Comparison of ENCODE assay signal across 28 cellular contexts in the genomic region with DNA sequence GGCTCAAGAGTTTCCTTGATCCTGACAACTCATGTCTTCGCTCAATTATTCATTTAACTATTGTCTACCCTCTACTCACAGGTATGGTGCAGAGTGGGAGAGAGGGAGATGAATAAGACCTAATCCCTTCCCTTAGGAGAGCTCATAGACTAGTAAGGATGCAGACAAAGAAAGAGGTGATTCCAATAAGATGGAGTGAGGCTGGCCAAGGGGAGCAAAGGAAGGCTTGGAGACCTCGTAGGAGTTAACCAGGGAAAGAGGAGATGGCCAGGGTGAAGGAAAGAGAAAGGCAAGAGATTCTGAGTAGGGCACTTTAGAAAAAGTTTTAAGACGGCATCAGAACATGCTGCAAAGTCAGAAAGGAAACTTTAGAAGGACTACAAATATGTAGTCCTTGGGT.
"Had no signal": no experiment of that assay in that cellular context is flagged by ENCODE, and none has a peak within 500 bp of the region (broad histone marks: within the 10 kb centered on the region; RNA-seq: fewer than 3 reads in every experiment).

No MANE protein-coding gene starts in this region.

- H3K4me1 ChIP-seq: colonic mucosa, esophagus muscularis mucosa, foreskin keratinocyte, gastrocnemius medialis, gastroesophageal sphincter, heart left ventricle, heart right ventricle had no signal

- H3K27me3 ChIP-seq: colonic mucosa, esophagus muscularis mucosa, foreskin keratinocyte, gastrocnemius medialis had no signal

- H3K4me3 ChIP-seq: colonic mucosa, coronary artery, dorsolateral prefrontal cortex, esophagus muscularis mucosa, esophagus squamous epithelium, gastrocnemius medialis, gastroesophageal sphincter, heart left ventricle, heart right ventricle had no signal

- DNase-seq: colonic mucosa; cortex of kidney; dermis blood vessel endothelial cell; dorsolateral prefrontal cortex; effector CD4-positive, alpha-beta T cell; effector CD8-positive, alpha-beta T cell; effector memory CD4-positive, alpha-beta T cell; effector memory CD8-positive, alpha-beta T cell; endodermal cell; erythroblast; esophagus squamous epithelium; foreskin fibroblast; foreskin keratinocyte; foreskin melanocyte; gastrocnemius medialis; glutamatergic neuron; head of caudate nucleus; heart left ventricle; heart right ventricle had no signal

- FAIRE-seq: colon, endometrium, endothelial cell of umbilical vein, frontal cortex had no signal

- H3K27ac ChIP-seq: colonic mucosa, coronary artery, dorsolateral prefrontal cortex, epithelial cell of prostate, esophagus muscularis mucosa, esophagus squamous epithelium, foreskin keratinocyte, gastrocnemius medialis, gastroesophageal sphincter, heart left ventricle, heart right ventricle had no signal

- H3K36me3 ChIP-seq: colonic mucosa, esophagus muscularis mucosa, esophagus squamous epithelium, gastrocnemius medialis, gastroesophageal sphincter, heart left ventricle, heart right ventricle had no signal

- ATAC-seq: effector memory CD8-positive, alpha-beta T cell; esophagus mucosa; foreskin keratinocyte; gastrocnemius medialis; gastroesophageal sphincter; heart left ventricle; heart right ventricle had no signal

- H3K9me3 ChIP-seq: colonic mucosa, esophagus muscularis mucosa, esophagus squamous epithelium, gastrocnemius medialis had no signal
